2 cellular contexts compared by ENCODE assay signal in the genomic region with DNA sequence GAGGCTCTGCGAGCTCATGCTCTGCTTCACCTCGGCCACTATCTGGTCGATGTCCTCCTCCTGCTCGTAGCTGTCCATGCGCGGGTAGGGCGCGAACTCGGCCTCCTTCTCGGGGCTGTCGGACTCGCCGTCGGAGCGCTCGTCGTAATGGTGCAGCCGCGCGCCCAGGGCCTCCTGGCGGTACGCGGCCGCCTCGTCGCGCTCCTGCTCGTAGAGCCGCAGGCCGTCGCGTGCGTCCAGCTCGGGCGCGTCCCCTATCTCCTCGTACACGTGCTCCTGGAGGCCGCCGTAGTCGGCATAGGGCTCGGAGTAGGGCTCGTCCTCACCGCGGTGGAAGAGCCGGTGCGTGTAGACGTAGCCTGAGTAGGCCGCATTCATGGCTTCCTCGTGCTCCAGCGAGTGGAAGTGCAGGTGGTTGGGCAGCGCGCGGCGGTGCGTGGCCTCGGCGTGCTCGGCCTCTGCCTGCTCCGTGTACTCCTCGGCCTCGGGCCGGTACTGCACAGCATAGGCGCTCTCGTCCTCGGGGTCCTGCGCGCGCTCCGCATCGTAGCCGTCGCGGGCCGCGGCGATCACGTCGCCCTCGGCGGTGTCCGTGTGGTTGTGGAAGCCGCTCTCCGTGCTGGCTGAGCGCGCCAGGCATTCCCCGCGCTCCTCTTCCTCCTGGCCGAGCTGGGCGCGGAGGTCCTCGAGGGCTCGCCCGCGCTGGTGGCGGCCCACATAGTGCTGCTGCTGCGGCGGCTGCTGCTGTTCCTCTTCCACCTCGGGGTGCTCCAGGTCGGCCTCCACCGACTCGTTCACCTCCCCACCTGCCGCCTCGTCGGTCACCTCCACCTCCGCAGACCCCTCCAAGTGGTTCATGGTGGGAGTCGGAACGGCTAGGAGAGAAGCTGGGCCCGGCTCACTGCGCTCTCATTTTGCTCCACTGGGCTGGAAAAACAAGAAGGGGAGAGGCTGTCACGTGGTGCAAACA.
A peak's percentile ranks its signal among the peaks of the same experiment; 100 is the strongest.
TF ChIP-seq lines count a peak whose summit lies in the region.

No MANE protein-coding gene starts in this region.

TF ChIP-seq in K562, 482 proteins besides CTCF, POLR2A, EP300 and RAD21 (continued from another document):
- TF ChIP-seq, protein P1, sequence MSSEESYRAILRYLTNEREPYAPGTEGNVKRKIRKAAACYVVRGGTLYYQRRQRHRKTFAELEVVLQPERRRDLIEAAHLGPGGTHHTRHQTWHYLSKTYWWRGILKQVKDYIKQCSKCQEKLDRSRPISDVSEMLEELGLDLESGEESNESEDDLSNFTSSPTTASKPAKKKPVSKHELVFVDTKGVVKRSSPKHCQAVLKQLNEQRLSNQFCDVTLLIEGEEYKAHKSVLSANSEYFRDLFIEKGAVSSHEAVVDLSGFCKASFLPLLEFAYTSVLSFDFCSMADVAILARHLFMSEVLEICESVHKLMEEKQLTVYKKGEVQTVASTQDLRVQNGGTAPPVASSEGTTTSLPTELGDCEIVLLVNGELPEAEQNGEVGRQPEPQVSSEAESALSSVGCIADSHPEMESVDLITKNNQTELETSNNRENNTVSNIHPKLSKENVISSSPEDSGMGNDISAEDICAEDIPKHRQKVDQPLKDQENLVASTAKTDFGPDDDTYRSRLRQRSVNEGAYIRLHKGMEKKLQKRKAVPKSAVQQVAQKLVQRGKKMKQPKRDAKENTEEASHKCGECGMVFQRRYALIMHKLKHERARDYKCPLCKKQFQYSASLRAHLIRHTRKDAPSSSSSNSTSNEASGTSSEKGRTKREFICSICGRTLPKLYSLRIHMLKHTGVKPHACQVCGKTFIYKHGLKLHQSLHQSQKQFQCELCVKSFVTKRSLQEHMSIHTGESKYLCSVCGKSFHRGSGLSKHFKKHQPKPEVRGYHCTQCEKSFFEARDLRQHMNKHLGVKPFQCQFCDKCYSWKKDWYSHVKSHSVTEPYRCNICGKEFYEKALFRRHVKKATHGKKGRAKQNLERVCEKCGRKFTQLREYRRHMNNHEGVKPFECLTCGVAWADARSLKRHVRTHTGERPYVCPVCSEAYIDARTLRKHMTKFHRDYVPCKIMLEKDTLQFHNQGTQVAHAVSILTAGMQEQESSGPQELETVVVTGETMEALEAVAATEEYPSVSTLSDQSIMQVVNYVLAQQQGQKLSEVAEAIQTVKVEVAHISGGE (CRISPR knock-in tag; IDR thresholded peaks at IDR 0.05) = no peak
- TF ChIP-seq USF2 (CRISPR knock-in tag; IDR thresholded peaks at IDR 0.05) (peak; percentile 8; the same call in 1 of the 2 replicates), SRSF3 (IDR thresholded peaks at IDR 0.05; ENCODE audit: insufficient read depth, low read length) (no peak), TFE3 (CRISPR knock-in tag; IDR thresholded peaks at IDR 0.05) (0 out of 2 replicates have a peak, but pooled peaks have one; percentile 2)
TF ChIP-seq in K562: peak in this region for 2.

TF ChIP-seq in WTC11, 78 proteins besides CTCF, POLR2A, EP300 and RAD21 (continued from another document):
- TF ChIP-seq, protein P2, sequence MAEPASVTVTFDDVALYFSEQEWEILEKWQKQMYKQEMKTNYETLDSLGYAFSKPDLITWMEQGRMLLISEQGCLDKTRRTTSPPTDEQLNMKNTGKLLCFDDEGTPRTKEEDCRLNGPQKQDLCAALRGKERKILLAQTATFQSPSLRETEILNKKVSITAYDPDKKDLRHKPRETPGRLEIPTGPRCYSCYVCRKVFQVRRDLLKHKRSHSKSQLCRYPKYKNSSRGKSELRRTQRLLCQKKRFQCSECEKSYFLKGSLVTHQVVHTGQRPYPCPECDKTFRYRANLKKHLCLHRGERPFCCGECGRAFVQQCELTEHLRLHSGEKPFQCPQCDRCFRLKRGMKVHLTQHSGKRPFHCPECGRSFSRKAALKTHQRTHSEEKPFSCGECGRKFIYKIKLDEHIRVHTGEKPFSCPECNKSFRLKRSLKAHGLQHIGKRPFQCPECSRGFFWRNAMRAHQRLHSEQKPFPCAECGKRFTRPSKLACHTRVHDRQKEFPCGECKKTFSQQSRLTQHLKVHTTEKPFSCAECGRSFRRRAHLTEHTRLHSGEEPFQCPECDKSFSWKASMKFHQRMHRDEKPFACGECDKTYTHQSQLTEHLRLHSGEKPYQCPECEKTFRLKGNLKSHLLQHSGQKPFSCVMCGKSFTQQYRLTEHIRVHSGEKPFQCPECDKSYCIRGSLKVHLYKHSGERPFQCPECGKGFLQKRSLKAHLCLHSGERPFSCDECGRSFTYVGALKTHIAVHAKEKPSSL (CRISPR knock-in tag; conservative IDR thresholded peaks at IDR 0.05) = no peak
- TF ChIP-seq FOXP4 (CRISPR knock-in tag; IDR thresholded peaks at IDR 0.05) (no peak), MXD4 (CRISPR knock-in tag; IDR thresholded peaks at IDR 0.05; ENCODE audit: borderline replicate concordance) (no peak)
